8 cellular contexts compared by ENCODE assay signal in the genomic region with DNA sequence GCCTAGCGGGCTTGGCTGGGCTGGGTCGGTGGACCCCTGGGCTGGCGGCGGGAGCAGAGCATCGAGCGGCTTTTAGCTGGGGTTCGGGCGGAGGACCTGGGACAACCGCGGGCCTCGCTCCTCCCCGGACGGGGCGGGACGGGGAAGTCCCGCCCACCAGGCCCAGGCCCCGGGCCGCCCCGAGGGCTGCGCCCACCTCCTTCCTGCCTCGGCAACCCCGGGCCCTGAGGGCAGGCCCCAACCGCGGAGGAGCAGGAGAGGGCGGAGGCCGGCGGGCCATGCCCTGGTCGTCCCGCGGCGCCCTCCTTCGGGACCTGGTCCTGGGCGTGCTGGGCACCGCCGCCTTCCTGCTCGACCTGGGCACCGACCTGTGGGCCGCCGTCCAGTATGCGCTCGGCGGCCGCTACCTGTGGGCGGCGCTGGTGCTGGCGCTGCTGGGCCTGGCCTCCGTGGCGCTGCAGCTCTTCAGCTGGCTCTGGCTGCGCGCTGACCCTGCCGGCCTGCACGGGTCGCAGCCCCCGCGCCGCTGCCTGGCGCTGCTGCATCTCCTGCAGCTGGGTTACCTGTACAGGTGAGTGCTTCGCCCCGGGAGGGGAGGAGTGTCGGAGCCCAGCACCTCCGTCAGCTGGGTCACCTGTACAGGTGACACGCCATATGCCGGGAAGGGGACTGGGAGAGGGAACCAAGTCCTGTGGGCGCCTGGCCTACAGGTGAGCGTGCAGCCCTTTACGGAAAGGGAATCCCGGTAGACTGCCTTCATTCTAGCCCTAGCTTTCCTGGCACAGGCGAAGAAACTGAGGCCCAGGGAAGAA.
DNase-seq lines count a peak whose midpoint lies in the region; ATAC-seq and TF ChIP-seq lines count a peak whose summit lies in the region.

XKR8 (plus strand) TSS at position 182 of the 812 bp plus-strand sequence; CDS start at position 279, 97 bp downstream.

- peak within 1 kb of the TSS; percentile 74 for H3K4me3 ChIP-seq in choroid plexus epithelial cell (ENCODE audit: low read depth, low read length)

- no peak for ATAC-seq in HG03378 (IDR thresholded peaks at IDR 0.05; ENCODE audit: unreplicated experiment)

- peak; percentile 35 for TF ChIP-seq CTCF in choroid plexus epithelial cell (conservative IDR thresholded peaks at IDR 0.05; ENCODE audit: low read depth, low read length)

- H3K27me3 ChIP-seq in layer of hippocampus (ENCODE audit: control insufficient read depth, insufficient read depth, low read length), result no peaks in the 10 kb centered on the region

- peak; percentile 82 for DNase-seq in GDM1 (lab: John Stamatoyannopoulos, UW)
- peak; percentile 54 for DNase-seq in HCEC 1CT
- peak; percentile 67 for DNase-seq in MV-4-11 (lab: John Stamatoyannopoulos, UW)
- peak; percentile 69 to 71 for DNase-seq in activated CD4-positive, alpha-beta T cell treated with anti-CD3 and anti-CD28 coated beads for 24 hours (ENCODE audit: low read depth in 2 of 2)
- DNase-seq in choroid plexus epithelial cell (ENCODE audit: low read depth), result peak; percentile 60
- DNase-seq in stimulated activated CD4-positive, alpha-beta T cell treated with anti-CD3 and anti-CD28 coated beads, Interleukin-2, amount 100 ng/mL, for 4 hours (ENCODE audit: low read depth), result peak; percentile 79

- peak within 1 kb of the TSS; percentile 90 for H3K27ac ChIP-seq in layer of hippocampus (ENCODE audit: low read depth, low read length)
